In genomic region chr20:45290677-45291355, GRCh38 we compare ENCODE assay signal across 8 cellular contexts. TPM values are rescaled to one million over a fixed set of nuclear protein-coding genes. Genes with fewer than 3 reads are reported as not detected.
DNase-seq lines count a peak whose midpoint lies in the region; ATAC-seq and TF ChIP-seq lines count a peak whose summit lies in the region.

No MANE protein-coding gene starts in this region.

- H3K27me3 Mint-ChIP-seq in activated CD4-positive, alpha-beta memory T cell treated with anti-CD3 and anti-CD28 coated beads for 36 hours = peaks cover 23% of the 10 kb centered on the region

- POLR2A ChIA-PET in activated CD4-positive, alpha-beta memory T cell treated with anti-CD3 and anti-CD28 coated beads for 36 hours (lab: Charles Lee) = interaction anchor here (0.7 to 4.0 kb wide), 2 partner anchors 12 to 1014 kb away, joined by 3 to 16 read pairs; no protein-coding TSS in a partner anchor

- no peaks in the 10 kb centered on the region for H3K36me3 Mint-ChIP-seq in activated CD4-positive, alpha-beta memory T cell treated with anti-CD3 and anti-CD28 coated beads for 36 hours

- H3K4me3 Mint-ChIP-seq in activated CD4-positive, alpha-beta memory T cell treated with anti-CD3 and anti-CD28 coated beads for 36 hours = no peak overlapping the region

- DNase-seq in C1 segment of cervical spinal cord (lab: John Stamatoyannopoulos, UW) (peak in 10 of 14 donors; percentile 18 to 60 (median 47)), HFF-Myc (ENCODE audit: extremely low read depth, low read depth) (no peak), NCI-H748 treated with DMSO at 0.1 percent for 48 hours (lab: John Stamatoyannopoulos, UW) (peak; percentile 56), medulla oblongata (ENCODE audit: extremely low spot score) (peak; percentile 89)
- peak; percentile 78 for DNase-seq in activated CD4-positive, alpha-beta memory T cell treated with anti-CD3 and anti-CD28 coated beads for 36 hours
- DNase-seq in effector CD4-positive, alpha-beta T cell = peak; percentile 32
- peak; percentile 16 for DNase-seq in stimulated activated CD8-positive, alpha-beta memory T cell treated with anti-CD3 and anti-CD28 coated beads, Interleukin-15, amount 100 ng/mL, for 24 hours (ENCODE audit: low read depth)

- no peaks in the 10 kb centered on the region for H3K4me1 Mint-ChIP-seq in activated CD4-positive, alpha-beta memory T cell treated with anti-CD3 and anti-CD28 coated beads for 36 hours (ENCODE audit: low read depth)

- peak; percentile 84 for TF ChIP-seq CTCF in HFF-Myc (IDR thresholded peaks at IDR 0.05; ENCODE audit: low read depth, low read length, missing control alignments)

- ATAC-seq in HG02588 (IDR thresholded peaks at IDR 0.05; ENCODE audit: unreplicated experiment) = no peak

- CTCF ChIA-PET in activated CD4-positive, alpha-beta memory T cell treated with anti-CD3 and anti-CD28 coated beads for 36 hours (lab: Charles Lee) = interaction anchor here (0.6 to 8.2 kb wide), 32 partner anchors 9 to 543 kb away, joined by 3 to 113 read pairs (median 5); partner anchors contain the start of genes KCNS1, SLPI, TOMM34 and WFDC12

- no peak overlapping the region for H3K4me3 ChIP-seq in HFF-Myc (replicated peaks; ENCODE audit: low read depth, low read length)

- H3K9me3 Mint-ChIP-seq in activated CD4-positive, alpha-beta memory T cell treated with anti-CD3 and anti-CD28 coated beads for 36 hours = no peaks in the 10 kb centered on the region

- no peak overlapping the region for H3K27ac Mint-ChIP-seq in activated CD4-positive, alpha-beta memory T cell treated with anti-CD3 and anti-CD28 coated beads for 36 hours

- intact Hi-C loops in activated CD4-positive, alpha-beta memory T cell treated with anti-CD3 and anti-CD28 coated beads for 36 hours (cut with micrococcal nuclease) = loop anchor here (2.0 to 5.0 kb wide), 2 partner anchors 152 to 194 kb away; no protein-coding TSS in a partner anchor

RNA-seq across cellular contexts. Expression of gene RBPJL, which starts 15.8 kb away (rescaled TPM):
- not detected for total RNA-seq in activated CD4-positive, alpha-beta memory T cell treated with anti-CD3 and anti-CD28 coated beads for 36 hours

RNA-seq across cellular contexts. Expression of gene MATN4, which starts 17.3 kb away (rescaled TPM):
- under 1 TPM; 0.70 to 0.95 TPM for total RNA-seq in activated CD4-positive, alpha-beta memory T cell treated with anti-CD3 and anti-CD28 coated beads for 36 hours

RNA-seq across cellular contexts. Expression of gene SLPI, which starts 36.5 kb away (rescaled TPM):
- total RNA-seq in activated CD4-positive, alpha-beta memory T cell treated with anti-CD3 and anti-CD28 coated beads for 36 hours = not detected

RNA-seq across cellular contexts. Expression of gene SDC4, which starts 57.4 kb away (rescaled TPM):
- 10 to 100 TPM; 67.8 to 69.8 TPM for total RNA-seq in activated CD4-positive, alpha-beta memory T cell treated with anti-CD3 and anti-CD28 coated beads for 36 hours
